Comparison of ENCODE assay signal across 2 cellular contexts in genomic region chr12:57450057-57450456, GRCh38.
A peak's percentile ranks its signal among the peaks of the same experiment; 100 is the strongest.
TF ChIP-seq lines count a peak whose summit lies in the region.

No MANE protein-coding gene starts in this region.

TF ChIP-seq in H1, 55 proteins besides CTCF, POLR2A, EP300 and RAD21:
- TF ChIP-seq CTBP2 (IDR thresholded peaks at IDR 0.05; ENCODE audit: borderline replicate concordance, insufficient read depth, insufficient read length, low read length) (no peak), SIN3A (conservative IDR thresholded peaks at IDR 0.05 in 1 of 2, IDR thresholded peaks at IDR 0.05 in 1 of 2; ENCODE audit: low read depth in 1 of 2, low read length in 2 of 2) (no peak), YY1 (IDR thresholded peaks at IDR 0.05; ENCODE audit: low read depth, low read length) (no peak), MAFK (IDR thresholded peaks at IDR 0.05; ENCODE audit: low read depth, low read length) (no peak), SP2 (IDR thresholded peaks at IDR 0.05; ENCODE audit: low read length) (no peak), NANOG (IDR thresholded peaks at IDR 0.05; ENCODE audit: insufficient read depth, low read depth, low read length, poor library complexity, severe bottlenecking) (no peak), SUZ12 (IDR thresholded peaks at IDR 0.05; ENCODE audit: low read length) (no peak), CBX8 (IDR thresholded peaks at IDR 0.05; ENCODE audit: borderline replicate concordance, low read depth, low read length) (no peak), GABPA (IDR thresholded peaks at IDR 0.05; ENCODE audit: borderline replicate concordance, insufficient read depth, low read length) (no peak), SAP30 (IDR thresholded peaks at IDR 0.05; ENCODE audit: insufficient read depth, insufficient replicate concordance, low read length) (no peak), RNF2 (IDR thresholded peaks at IDR 0.05; ENCODE audit: borderline replicate concordance, low read depth, low read length, missing control alignments, poor library complexity, severe bottlenecking) (no peak)
- TF ChIP-seq, protein P1, sequence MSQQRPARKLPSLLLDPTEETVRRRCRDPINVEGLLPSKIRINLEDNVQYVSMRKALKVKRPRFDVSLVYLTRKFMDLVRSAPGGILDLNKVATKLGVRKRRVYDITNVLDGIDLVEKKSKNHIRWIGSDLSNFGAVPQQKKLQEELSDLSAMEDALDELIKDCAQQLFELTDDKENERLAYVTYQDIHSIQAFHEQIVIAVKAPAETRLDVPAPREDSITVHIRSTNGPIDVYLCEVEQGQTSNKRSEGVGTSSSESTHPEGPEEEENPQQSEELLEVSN (IDR thresholded peaks at IDR 0.05), result no peak

TF ChIP-seq in liver, 16 proteins besides CTCF, POLR2A, EP300 and RAD21:
- no peak for TF ChIP-seq JUND (IDR thresholded peaks at IDR 0.05)
- peak; percentile 54 to 65 for TF ChIP-seq HNF4A (conservative IDR thresholded peaks at IDR 0.05)
TF ChIP-seq in liver: peak in this region for 1.
